In genomic region chr1:70436617-70437236, GRCh38 we compare ENCODE assay signal across 11 cellular contexts. TPM values are rescaled to one million over a fixed set of nuclear protein-coding genes. Genes with fewer than 3 reads are reported as not detected.
DNase-seq lines count a peak whose midpoint lies in the region; ATAC-seq and TF ChIP-seq lines count a peak whose summit lies in the region.
"Had no signal": no experiment of that assay in that cellular context is flagged by ENCODE, and none has a peak within 500 bp of the region (broad histone marks: within the 10 kb centered on the region; RNA-seq: fewer than 3 reads in every experiment).

No MANE protein-coding gene starts in this region.

- no peaks in the 10 kb centered on the region for H3K9me3 Mint-ChIP-seq in activated CD8-positive, alpha-beta T cell treated with anti-CD3 and anti-CD28 coated beads, Interleukin-2, amount 10 ng/mL, durations not matched to agents 7 days and 5 days (ENCODE audit: insufficient read depth)

- TF ChIP-seq CTCF in AG09319 (IDR thresholded peaks at IDR 0.05; ENCODE audit: low read depth, low read length) (peak; percentile 67), cardiac fibroblast (IDR thresholded peaks at IDR 0.05; ENCODE audit: low read depth, low read length) (peak; percentile 6)

- no peaks in the 10 kb centered on the region for H3K4me1 Mint-ChIP-seq in activated CD8-positive, alpha-beta T cell treated with anti-CD3 and anti-CD28 coated beads, Interleukin-2, amount 10 ng/mL, durations not matched to agents 7 days and 5 days (ENCODE audit: low read depth)

- no peak overlapping the region for H3K4me3 Mint-ChIP-seq in activated CD8-positive, alpha-beta T cell treated with anti-CD3 and anti-CD28 coated beads, Interleukin-2, amount 10 ng/mL, durations not matched to agents 7 days and 5 days

- H3K4me3 ChIP-seq in cardiac fibroblast (replicated peaks in 1 of 2; ENCODE audit: low read depth in 2 of 2, low read length in 2 of 2), result no peak overlapping the region
- H3K4me3 ChIP-seq: pancreas had no signal

- CTCF ChIA-PET in activated CD8-positive, alpha-beta T cell treated with anti-CD3 and anti-CD28 coated beads, Interleukin-2, amount 10 ng/mL, durations not matched to agents 7 days and 5 days (lab: Charles Lee), result no interaction called here

- ATAC-seq in HG02970 (IDR thresholded peaks at IDR 0.05; ENCODE audit: low FRiP score, unreplicated experiment) (no peak), HG03280 (IDR thresholded peaks at IDR 0.05; ENCODE audit: unreplicated experiment) (no peak)
- ATAC-seq in activated CD8-positive, alpha-beta T cell treated with anti-CD3 and anti-CD28 coated beads, Interleukin-2, amount 10 ng/mL, durations not matched to agents 7 days and 5 days, result no peak

- POLR2A ChIA-PET in activated CD8-positive, alpha-beta T cell treated with anti-CD3 and anti-CD28 coated beads, Interleukin-2, amount 10 ng/mL, durations not matched to agents 7 days and 5 days (lab: Charles Lee), result no interaction called here

- DNase-seq in AG09319 (ENCODE audit: extremely low read depth, low read depth), result peak; percentile 5
- DNase-seq in KBM-7, result peak; percentile 38
- peak; percentile 33 to 45 for DNase-seq in cardiac fibroblast (ENCODE audit: low read depth in 2 of 2)
- peak; percentile 39 to 57 for DNase-seq in lung microvascular endothelial cell (ENCODE audit: low read depth in 2 of 2)
- no peak for DNase-seq in SKM-1 (lab: John Stamatoyannopoulos, UW; ENCODE audit: unreplicated experiment)
- no peak for DNase-seq in activated CD8-positive, alpha-beta T cell treated with anti-CD3 and anti-CD28 coated beads, Interleukin-2, amount 10 ng/mL, durations not matched to agents 7 days and 5 days
- DNase-seq: aorta, pancreas, SHP77 treated with DMSO at 0.1 percent for 48 hours had no signal

- H3K27me3 Mint-ChIP-seq in activated CD8-positive, alpha-beta T cell treated with anti-CD3 and anti-CD28 coated beads, Interleukin-2, amount 10 ng/mL, durations not matched to agents 7 days and 5 days (ENCODE audit: low read depth), result no peaks in the 10 kb centered on the region

- in situ Hi-C loops in KBM-7 (cut with MboI; ENCODE audit: low pct_unique_long_range_greater_than_20kb, low sequenced_read_pairs), result no loop called here

- peaks cover 5% of the 10 kb centered on the region for H3K36me3 Mint-ChIP-seq in activated CD8-positive, alpha-beta T cell treated with anti-CD3 and anti-CD28 coated beads, Interleukin-2, amount 10 ng/mL, durations not matched to agents 7 days and 5 days (ENCODE audit: low read depth)

- H3K27ac Mint-ChIP-seq in activated CD8-positive, alpha-beta T cell treated with anti-CD3 and anti-CD28 coated beads, Interleukin-2, amount 10 ng/mL, durations not matched to agents 7 days and 5 days, result no peak overlapping the region

RNA-seq across cellular contexts. Expression of gene CTH, which starts 25.7 kb away (rescaled TPM):
- total RNA-seq in lung microvascular endothelial cell, result 0.79 and 0.87 TPM in 2 replicates
- 1 to 10 TPM; 4.1 to 5.9 TPM for total RNA-seq in activated CD8-positive, alpha-beta T cell treated with anti-CD3 and anti-CD28 coated beads, Interleukin-2, amount 10 ng/mL, durations not matched to agents 7 days and 5 days

Comparison
In these comparisons a context has a peak if more than half of its experiments do, and no peak if none do; other contexts are left out.
1. DNase-seq: peak in AG09319 (single experiment), KBM-7 (single experiment), cardiac fibroblast (2 of 2) and lung microvascular endothelial cell (2 of 2); none in SKM-1 (single experiment) and activated CD8-positive, alpha-beta T cell treated with anti-CD3 and anti-CD28 coated beads, Interleukin-2, amount 10 ng/mL, durations not matched to agents 7 days and 5 days (single experiment).